ENCODE assay signal across 9 cellular contexts in genomic region chr19:588093-588742, GRCh38. TPM values are rescaled to one million over a fixed set of nuclear protein-coding genes. Genes with fewer than 3 reads are reported as not detected.
DNase-seq lines count a peak whose midpoint lies in the region; ATAC-seq lines count a peak whose summit lies in the region.
"Had no signal": no experiment of that assay in that cellular context is flagged by ENCODE, and none has a peak within 500 bp of the region (broad histone marks: within the 10 kb centered on the region; RNA-seq: fewer than 3 reads in every experiment).

No MANE protein-coding gene starts in this region.

- no peak overlapping the region for H3K27ac Mint-ChIP-seq in stimulated activated naive CD8-positive, alpha-beta T cell treated with anti-CD3 and anti-CD28 coated beads, Interleukin-15, amount 100 ng/mL, for 72 hours

- H3K9me3 Mint-ChIP-seq in stimulated activated naive CD8-positive, alpha-beta T cell treated with anti-CD3 and anti-CD28 coated beads, Interleukin-15, amount 100 ng/mL, for 72 hours, result no peaks in the 10 kb centered on the region

- H3K4me1 Mint-ChIP-seq in stimulated activated naive CD8-positive, alpha-beta T cell treated with anti-CD3 and anti-CD28 coated beads, Interleukin-15, amount 100 ng/mL, for 72 hours, result peaks cover 25% of the 10 kb centered on the region

- peaks cover 60% of the 10 kb centered on the region for H3K27me3 Mint-ChIP-seq in stimulated activated naive CD8-positive, alpha-beta T cell treated with anti-CD3 and anti-CD28 coated beads, Interleukin-15, amount 100 ng/mL, for 72 hours

- ATAC-seq in stimulated activated naive CD8-positive, alpha-beta T cell treated with anti-CD3 and anti-CD28 coated beads, Interleukin-15, amount 100 ng/mL, for 72 hours, result peak; percentile 44
- ATAC-seq in GM18873 (IDR thresholded peaks at IDR 0.05; ENCODE audit: low FRiP score, unreplicated experiment), result no peak

- peak; percentile 90 for DNase-seq in AG20443 (ENCODE audit: low spot score)
- DNase-seq in HCEC 1CT, result peak; percentile 54
- DNase-seq in NCI-H460 (ENCODE audit: extremely low read depth, low read depth), result peak; percentile 79
- DNase-seq in activated CD4-positive, alpha-beta T cell treated with anti-CD3 and anti-CD28 coated beads, Interleukin-2, amount 50 U/mL, for 4 hours, result peak; percentile 58
- DNase-seq in dermis blood vessel endothelial cell, result peak; percentile 75
- DNase-seq in lung microvascular endothelial cell (ENCODE audit: low read depth in 2 of 2), result peak; percentile 72 to 74
- peak; percentile 62 to 71 for DNase-seq in stimulated activated naive CD8-positive, alpha-beta T cell treated with anti-CD3 and anti-CD28 coated beads, Interleukin-15, amount 100 ng/mL, for 72 hours

- peak overlapping the region; percentile 9 to 67 for H3K4me3 Mint-ChIP-seq in stimulated activated naive CD8-positive, alpha-beta T cell treated with anti-CD3 and anti-CD28 coated beads, Interleukin-15, amount 100 ng/mL, for 72 hours

RNA-seq across cellular contexts. Expression of gene HCN2, which starts 1.5 kb away (rescaled TPM):
- 0.45 and 0.63 TPM in 2 replicates for total RNA-seq in NCI-H460 (2014; rRNA removed; shearing (Covaris generic))
- 0.33 and 0.42 TPM in 2 replicates for polyA plus RNA-seq in NCI-H460 (2014; cell fraction: nucleus; rRNA removed)
- 0.34 and 0.70 TPM in 2 replicates for total RNA-seq in dermis blood vessel endothelial cell
- total RNA-seq in lung microvascular endothelial cell, result 0.40 and 0.44 TPM in 2 replicates

RNA-seq across cellular contexts. Expression of gene BSG, which starts 15.8 kb away (rescaled TPM):
- total RNA-seq in NCI-H460 (2014; rRNA removed; shearing (Covaris generic)), result 614 and 702 TPM in 2 replicates
- polyA plus RNA-seq in NCI-H460 (2014; cell fraction: nucleus; rRNA removed), result 681 and 721 TPM in 2 replicates
- total RNA-seq in dermis blood vessel endothelial cell (356 and 480 TPM in 2 replicates), lung microvascular endothelial cell (184 and 198 TPM in 2 replicates)

RNA-seq across cellular contexts. Expression of gene GZMM, which starts 44.4 kb away (rescaled TPM):
- total RNA-seq in NCI-H460 (2014; rRNA removed; shearing (Covaris generic)), result not detected in 2 replicates
- not detected in 2 replicates for polyA plus RNA-seq in NCI-H460 (2014; cell fraction: nucleus; rRNA removed)
- not detected in 2 replicates for total RNA-seq in dermis blood vessel endothelial cell
- not detected in 2 replicates for total RNA-seq in lung microvascular endothelial cell
- total RNA-seq: pulmonary artery endothelial cell had no signal

RNA-seq across cellular contexts. Expression of gene POLRMT, which starts 45.1 kb away (rescaled TPM):
- 25.0 and 29.9 TPM in 2 replicates for total RNA-seq in NCI-H460 (2014; rRNA removed; shearing (Covaris generic))
- 172 and 227 TPM in 2 replicates for polyA plus RNA-seq in NCI-H460 (2014; cell fraction: nucleus; rRNA removed)
- total RNA-seq in dermis blood vessel endothelial cell (29.1 and 37.6 TPM in 2 replicates), lung microvascular endothelial cell (14.4 and 18.8 TPM in 2 replicates)

RNA-seq across cellular contexts. Expression of gene FGF22, which starts 51.5 kb away (rescaled TPM):
- total RNA-seq in NCI-H460 (2014; rRNA removed; shearing (Covaris generic)), result not detected in 2 replicates
- 0.85 and 1.3 TPM in 2 replicates for polyA plus RNA-seq in NCI-H460 (2014; cell fraction: nucleus; rRNA removed)
- total RNA-seq in dermis blood vessel endothelial cell (not detected in 2 replicates), lung microvascular endothelial cell (not detected in 2 replicates)
